Comparison of ENCODE assay signal across 8 cellular contexts in genomic region chr18:7566244-7566586, GRCh38. TPM values are rescaled to one million over a fixed set of nuclear protein-coding genes. Genes with fewer than 3 reads are reported as not detected.
DNase-seq lines count a peak whose midpoint lies in the region; ATAC-seq and TF ChIP-seq lines count a peak whose summit lies in the region.

No MANE protein-coding gene starts in this region.

- no peak overlapping the region for H3K27ac ChIP-seq in CD8-positive, alpha-beta T cell (ENCODE audit: low read depth, low read length)
- H3K27ac ChIP-seq in fibroblast of lung (ENCODE audit: insufficient read depth, low read length) (peak overlapping the region; percentile 73), osteoblast (ENCODE audit: low read depth, low read length) (peak overlapping the region; percentile 80)

- peak overlapping the region; percentile 88 for H3K9ac ChIP-seq in fibroblast of lung (ENCODE audit: insufficient read depth, low read length)

- H3K4me3 ChIP-seq in CD8-positive, alpha-beta T cell (ENCODE audit: low read depth, low read length) = no peak overlapping the region
- H3K4me3 ChIP-seq in fibroblast of lung (replicated peaks in 1 of 4; ENCODE audit: control extremely low read depth in 1 of 4, insufficient read depth in 1 of 4, low read depth in 3 of 4, low read length in 4 of 4) (peak overlapping the region; percentile 57 to 78 (median 66)), osteoblast (ENCODE audit: insufficient read depth, low read length) (peak overlapping the region; percentile 89)

- intact Hi-C loops in CD8-positive, alpha-beta T cell (cut with DNase I, micrococcal nuclease) = no loop called here

- H3K79me2 ChIP-seq in fibroblast of lung (ENCODE audit: control insufficient read depth, insufficient read depth, low read length) = peaks cover 10% of the 10 kb centered on the region
- H3K79me2 ChIP-seq in osteoblast (ENCODE audit: insufficient read depth, low read length) = peaks cover 28% of the 10 kb centered on the region

- in situ Hi-C loops in SK-MEL-5 (cut with HindIII; ENCODE audit: low pct_unique_long_range_greater_than_20kb, low sequenced_read_pairs) (no loop called here), G401 (cut with HindIII; ENCODE audit: low sequenced_read_pairs) (no loop called here)

- H2AFZ ChIP-seq in fibroblast of lung (ENCODE audit: low read length) (peak overlapping the region; percentile 80), osteoblast (ENCODE audit: low read length) (peak overlapping the region; percentile 87)

- peak overlapping the region; percentile 37 for H3K4me3 Mint-ChIP-seq in CD8-positive, alpha-beta T cell

- no peak for ATAC-seq in CD8-positive, alpha-beta T cell
- ATAC-seq in GM21737 (IDR thresholded peaks at IDR 0.05; ENCODE audit: unreplicated experiment) (no peak), GM19351 (IDR thresholded peaks at IDR 0.05; ENCODE audit: unreplicated experiment) (no peak)

- H3K9me3 Mint-ChIP-seq in CD8-positive, alpha-beta T cell = no peaks in the 10 kb centered on the region

- peaks cover 2% of the 10 kb centered on the region for H3K4me1 Mint-ChIP-seq in CD8-positive, alpha-beta T cell (ENCODE audit: low read depth)

- CTCF ChIA-PET in CD8-positive, alpha-beta T cell (lab: Charles Lee) = interaction anchor here (0.8 kb wide), 1 partner anchor 733 kb away, joined by 3 read pairs; no protein-coding TSS in a partner anchor

- H3K27ac Mint-ChIP-seq in CD8-positive, alpha-beta T cell = no peak overlapping the region

- H3K4me2 ChIP-seq in fibroblast of lung (ENCODE audit: extremely low read depth, insufficient read depth, low read length) (peak overlapping the region; percentile 89), osteoblast (ENCODE audit: insufficient read depth, low read length) (peak overlapping the region; percentile 77)

- POLR2A ChIA-PET in CD8-positive, alpha-beta T cell (lab: Charles Lee) = no interaction called here

- no peaks in the 10 kb centered on the region for H3K4me1 ChIP-seq in CD8-positive, alpha-beta T cell (ENCODE audit: insufficient read depth, low read length)
- peaks cover 3% of the 10 kb centered on the region for H3K4me1 ChIP-seq in fibroblast of lung (ENCODE audit: control insufficient read depth, extremely low read depth, insufficient read depth, low read length)
- H3K4me1 ChIP-seq in osteoblast (ENCODE audit: insufficient read depth, low read length) = peaks cover 18% of the 10 kb centered on the region

- no peaks in the 10 kb centered on the region for H3K9me3 ChIP-seq in CD8-positive, alpha-beta T cell (ENCODE audit: low read length)
- H3K9me3 ChIP-seq in fibroblast of lung (ENCODE audit: control insufficient read depth, insufficient read depth, low read depth, low read length) = no peaks in the 10 kb centered on the region
- no peaks in the 10 kb centered on the region for H3K9me3 ChIP-seq in osteoblast (ENCODE audit: low read depth, low read length)

- no peaks in the 10 kb centered on the region for H3K27me3 ChIP-seq in CD8-positive, alpha-beta T cell (ENCODE audit: insufficient read depth, low read length)
- H3K27me3 ChIP-seq in fibroblast of lung (ENCODE audit: control insufficient read depth, insufficient read depth, low read length) (no peaks in the 10 kb centered on the region), osteoblast (ENCODE audit: insufficient read depth, low read length) (no peaks in the 10 kb centered on the region)

- DNase-seq in CD8-positive, alpha-beta T cell = no peak
- DNase-seq in SK-MEL-5 (ENCODE audit: low read depth, low spot score) (peak; percentile 9), fibroblast of lung (ENCODE audit: low read depth in 2 of 2) (peak; percentile 6 to 23), osteoblast (ENCODE audit: insufficient read length, low spot score, missing footprints) (peak; percentile 84), G401 (ENCODE audit: low spot score) (no peak)
- no peak for DNase-seq in activated T-cell treated with anti-CD3 and anti-CD28 coated beads, Interleukin-2, amount 50 U/mL, for 48 hours

- peaks cover 40% of the 10 kb centered on the region for H3K27me3 Mint-ChIP-seq in CD8-positive, alpha-beta T cell (ENCODE audit: low read depth)

- H3K36me3 Mint-ChIP-seq in CD8-positive, alpha-beta T cell = no peaks in the 10 kb centered on the region

- H4K20me1 ChIP-seq in fibroblast of lung (ENCODE audit: control insufficient read depth, extremely low read depth, insufficient read depth, low read length) (no peaks in the 10 kb centered on the region), osteoblast (ENCODE audit: insufficient read depth, low read length) (no peaks in the 10 kb centered on the region)

- TF ChIP-seq CTCF in CD8-positive, alpha-beta T cell (IDR thresholded peaks at IDR 0.05) = no peak
- TF ChIP-seq CTCF in fibroblast of lung (conservative IDR thresholded peaks at IDR 0.05 in 1 of 2, IDR thresholded peaks at IDR 0.05 in 1 of 2; ENCODE audit: low read depth in 1 of 2, low read length in 2 of 2) (no peak), osteoblast (IDR thresholded peaks at IDR 0.05; ENCODE audit: extremely low read depth, low read depth, low read length) (no peak)

- H3K36me3 ChIP-seq in CD8-positive, alpha-beta T cell (ENCODE audit: insufficient read depth, low read length) = no peaks in the 10 kb centered on the region
- no peaks in the 10 kb centered on the region for H3K36me3 ChIP-seq in fibroblast of lung (ENCODE audit: control insufficient read depth, insufficient read depth, low read length)
- H3K36me3 ChIP-seq in osteoblast (ENCODE audit: insufficient read depth, low read length) = no peaks in the 10 kb centered on the region

RNA-seq across cellular contexts. Expression of gene PTPRM, which starts 0.9 kb away (rescaled TPM):
- 1 to 10 TPM; 4.2 to 6.4 TPM for total RNA-seq in CD8-positive, alpha-beta T cell
- total RNA-seq in SK-MEL-5 (2014; rRNA removed; shearing (Covaris generic)) = 42.9 and 43.7 TPM in 2 replicates
- 48.4 and 56.6 TPM in 2 replicates for polyA plus RNA-seq in SK-MEL-5 (2015; cell fraction: cytosol; rRNA removed)
- 196 and 241 TPM in 2 replicates for polyA plus RNA-seq in SK-MEL-5 (2015; cell fraction: nucleus; rRNA removed)
- 42.9 and 87.0 TPM in 2 replicates for total RNA-seq in fibroblast of lung
- polyA plus RNA-seq in fibroblast of lung = 61.9 and 86.6 TPM in 2 replicates
- 31.3 and 36.9 TPM in 2 replicates for polyA plus RNA-seq in fibroblast of lung (2012)
- 50.7 and 73.9 TPM in 2 replicates for polyA minus RNA-seq in fibroblast of lung (ENCODE audit: low replicate concordance)
- 84.7 and 89.3 TPM in 2 replicates for total RNA-seq in osteoblast
- not detected in 2 replicates for total RNA-seq in G401 (2014; rRNA removed; shearing (Covaris generic))

Comparison
In these comparisons a context has a peak if more than half of its experiments do, and no peak if none do; other contexts are left out.
1. DNase-seq: peak in SK-MEL-5 (single experiment), fibroblast of lung (2 of 2) and osteoblast (single experiment); none in CD8-positive, alpha-beta T cell (0 of 7), activated T-cell treated with anti-CD3 and anti-CD28 coated beads, Interleukin-2, amount 50 U/mL, for 48 hours (0 of 2) and G401 (single experiment).